In the genomic region with DNA sequence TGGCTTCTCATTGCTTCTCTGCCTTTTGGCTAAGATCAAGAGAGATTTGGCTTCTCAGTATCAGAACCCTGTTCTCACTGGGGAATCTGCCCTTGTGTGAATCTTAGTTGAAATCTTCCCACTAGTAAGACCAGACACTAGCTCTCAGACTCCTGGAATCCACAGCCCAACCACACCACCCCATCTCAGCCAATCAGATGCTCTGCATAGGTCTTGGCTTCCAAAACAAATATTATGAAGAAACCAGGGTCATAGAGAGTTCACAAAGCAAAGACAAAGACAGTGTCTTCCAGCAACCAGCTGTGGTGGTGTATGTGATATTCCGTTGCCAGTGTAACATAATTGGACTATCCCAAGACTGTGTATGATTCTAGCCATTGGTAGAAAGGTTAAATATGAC, we compare ENCODE assay signal across 14 cellular contexts. TPM values are rescaled to one million over a fixed set of nuclear protein-coding genes. Genes with fewer than 3 reads are reported as not detected.
DNase-seq lines count a peak whose midpoint lies in the region; ATAC-seq and TF ChIP-seq lines count a peak whose summit lies in the region.
"Had no signal": no experiment of that assay in that cellular context is flagged by ENCODE, and none has a peak within 500 bp of the region (broad histone marks: within the 10 kb centered on the region; RNA-seq: fewer than 3 reads in every experiment).

No MANE protein-coding gene starts in this region.

- TF ChIP-seq EP300 in ovary (IDR thresholded peaks at IDR 0.05), result no peak

- H3K4me3 ChIP-seq in heart left ventricle, result no peak overlapping the region
- H3K4me3 ChIP-seq in right atrium auricular region, result no peak overlapping the region
- no peak overlapping the region for H3K4me3 ChIP-seq in choroid plexus epithelial cell (ENCODE audit: low read depth, low read length)
- H3K4me3 ChIP-seq in aorta (ENCODE audit: low read length in 2 of 2), result no peak overlapping the region
- no peak overlapping the region for H3K4me3 ChIP-seq in ovary
- H3K4me3 ChIP-seq: coronary artery, SK-N-MC had no signal

- ATAC-seq in heart left ventricle (peak in 3 of 4 donors; percentile 42 to 92 (median 68)), aorta (ENCODE audit: low FRiP score) (peak; percentile 76), HG03378 (IDR thresholded peaks at IDR 0.05; ENCODE audit: unreplicated experiment) (no peak), HG02678 (IDR thresholded peaks at IDR 0.05; ENCODE audit: unreplicated experiment) (no peak)

- H3K4me1 ChIP-seq in heart left ventricle (peaks cover 0 to 20% (median 0%) of the 10 kb centered on the region in 12 donors), right atrium auricular region (no peaks in the 10 kb centered on the region), aorta (ENCODE audit: control insufficient read depth in 1 of 2, insufficient read depth in 2 of 2, low read length in 2 of 2) (no peaks in the 10 kb centered on the region), ovary (ENCODE audit: insufficient read depth) (no peaks in the 10 kb centered on the region)

- H3K27me3 ChIP-seq in heart left ventricle, result no peaks in the 10 kb centered on the region
- H3K27me3 ChIP-seq in right atrium auricular region, result no peaks in the 10 kb centered on the region
- peaks cover 0 to 2% of the 10 kb centered on the region in 2 donors for H3K27me3 ChIP-seq in aorta (ENCODE audit: control insufficient read depth in 1 of 2, insufficient read depth in 2 of 2, low read length in 1 of 2)
- H3K27me3 ChIP-seq in ovary, result no peaks in the 10 kb centered on the region

- TF ChIP-seq CTCF in heart left ventricle (IDR thresholded peaks at IDR 0.05) (no peak), right atrium auricular region (IDR thresholded peaks at IDR 0.05) (no peak), choroid plexus epithelial cell (conservative IDR thresholded peaks at IDR 0.05; ENCODE audit: low read depth, low read length) (no peak), ovary (IDR thresholded peaks at IDR 0.05) (no peak)

- WGBS in heart left ventricle, 4 donors, result 41 to 75% (median 60%) methylated on average over 1 of the region's 1 CpG
- 58 to 65% methylated on average over 1 of the region's 1 CpG for WGBS in aorta, 2 donors
- WGBS in ovary, 3 donors, result 28 to 78% (median 53%) methylated on average over 1 of the region's 1 CpG

- DNase-seq in heart left ventricle, result peak in 4 of 5 donors; percentile 9 to 58 (median 35)
- DNase-seq in right atrium auricular region (ENCODE audit: low spot score), result no peak
- peak; percentile 99 for DNase-seq in choroid plexus epithelial cell (ENCODE audit: low read depth)
- peak; percentile 40 for DNase-seq in left kidney (ENCODE audit: low read depth, low spot score)
- no peak for DNase-seq in aorta
- no peak for DNase-seq in ovary
- DNase-seq: activated naive CD4-positive, alpha-beta T cell treated with anti-CD3 and anti-CD28 coated beads, Interleukin-2, amount 50 U/mL, for 16 hours; islet precursor cell had no signal

- intact Hi-C loops in heart left ventricle (cut with DNase I), result no loop called here
- intact Hi-C loops in aorta (cut with DNase I), result no loop called here
- intact Hi-C loops in ovary (cut with DNase I), result no loop called here

- H3K27ac ChIP-seq in heart left ventricle, result no peak overlapping the region
- H3K27ac ChIP-seq in right atrium auricular region, result no peak overlapping the region
- no peak overlapping the region for H3K27ac ChIP-seq in aorta (ENCODE audit: low read depth in 1 of 2, low read length in 2 of 2)
- no peak overlapping the region for H3K27ac ChIP-seq in ovary
- H3K27ac ChIP-seq: coronary artery, KMS-11, SK-N-MC had no signal

- H3K36me3 ChIP-seq in heart left ventricle (no peaks in the 10 kb centered on the region), right atrium auricular region (no peaks in the 10 kb centered on the region), aorta (ENCODE audit: control insufficient read depth in 1 of 2, insufficient read depth in 2 of 2, low read length in 1 of 2) (no peaks in the 10 kb centered on the region), ovary (no peaks in the 10 kb centered on the region)

- H3K9me3 ChIP-seq in heart left ventricle, result no peaks in the 10 kb centered on the region
- no peaks in the 10 kb centered on the region for H3K9me3 ChIP-seq in right atrium auricular region
- no peaks in the 10 kb centered on the region for H3K9me3 ChIP-seq in aorta (ENCODE audit: control insufficient read depth, low read length)
- no peaks in the 10 kb centered on the region for H3K9me3 ChIP-seq in ovary

- no peak for TF ChIP-seq POLR2A in heart left ventricle (IDR thresholded peaks at IDR 0.05)
- no peak for TF ChIP-seq POLR2A in ovary (IDR thresholded peaks at IDR 0.05)

RNA-seq across cellular contexts. Expression of gene OR8B12, which starts 5.4 kb away (rescaled TPM):
- total RNA-seq in heart left ventricle (not detected), right atrium auricular region (not detected), aorta (not detected), ovary (not detected)
- polyA plus RNA-seq in heart left ventricle (not detected), aorta (not detected), ovary (not detected)
- polyA plus RNA-seq: neural cell had no signal

RNA-seq across cellular contexts. Expression of gene OR8A1, which starts 31.8 kb away (rescaled TPM):
- total RNA-seq in heart left ventricle, result not detected
- polyA plus RNA-seq in heart left ventricle, result not detected
- not detected for total RNA-seq in right atrium auricular region
- total RNA-seq in aorta, result not detected
- not detected for polyA plus RNA-seq in aorta
- total RNA-seq in ovary, result not detected
- polyA plus RNA-seq in ovary, result not detected
- polyA plus RNA-seq: neural cell had no signal

Comparison
In these comparisons a context has a peak if more than half of its experiments do, and no peak if none do; other contexts are left out.
1. DNase-seq: peak in heart left ventricle (4 of 5), choroid plexus epithelial cell (single experiment) and left kidney (single experiment); none in right atrium auricular region (single experiment), aorta (0 of 2) and ovary (0 of 5).
2. ATAC-seq: peak in heart left ventricle (3 of 4) and aorta (single experiment); none in HG03378 (single experiment) and HG02678 (single experiment).